ENCODE assay signal across 21 cellular contexts in genomic region chr3:71282976-71283375, GRCh38.
DNase-seq lines count a peak whose midpoint lies in the region; ATAC-seq lines count a peak whose summit lies in the region.
"Had no signal": no experiment of that assay in that cellular context is flagged by ENCODE, and none has a peak within 500 bp of the region (broad histone marks: within the 10 kb centered on the region; RNA-seq: fewer than 3 reads in every experiment).

No MANE protein-coding gene starts in this region.

- peaks cover 25% of the 10 kb centered on the region for H3K36me3 Mint-ChIP-seq in stimulated activated naive CD8-positive, alpha-beta T cell treated with anti-CD3 and anti-CD28 coated beads, Interleukin-15, Interleukin-2, amounts not matched to agents 100 ng/mL and 50 ng/mL, for 24 hours (ENCODE audit: low read depth)
- peaks cover 16% of the 10 kb centered on the region for H3K36me3 Mint-ChIP-seq in T-cell

- POLR2A ChIA-PET in T-cell (lab: Charles Lee): interaction anchor here (0.6 to 1.0 kb wide), 3 partner anchors 14 to 729 kb away, joined by 3 to 4 read pairs (median 3); no protein-coding TSS in a partner anchor

- H3K4me3 Mint-ChIP-seq in stimulated activated naive CD8-positive, alpha-beta T cell treated with anti-CD3 and anti-CD28 coated beads, Interleukin-15, Interleukin-2, amounts not matched to agents 100 ng/mL and 50 ng/mL, for 24 hours: no peak overlapping the region
- H3K4me3 Mint-ChIP-seq in T-cell: no peak overlapping the region

- H3K27ac Mint-ChIP-seq in stimulated activated naive CD8-positive, alpha-beta T cell treated with anti-CD3 and anti-CD28 coated beads, Interleukin-15, Interleukin-2, amounts not matched to agents 100 ng/mL and 50 ng/mL, for 24 hours: peak overlapping the region; percentile 49
- peak overlapping the region; percentile 3 to 36 for H3K27ac Mint-ChIP-seq in T-cell

- no peak for ATAC-seq in stimulated activated naive CD8-positive, alpha-beta T cell treated with anti-CD3 and anti-CD28 coated beads, Interleukin-15, Interleukin-2, amounts not matched to agents 100 U/mL and 50 U/mL, for 24 hours
- no peak for ATAC-seq in T-cell (replicated peaks in 1 of 4)
- ATAC-seq in HG02973 (IDR thresholded peaks at IDR 0.05; ENCODE audit: unreplicated experiment): no peak
- no peak for ATAC-seq in GM21423 (IDR thresholded peaks at IDR 0.05; ENCODE audit: unreplicated experiment)
- ATAC-seq: A549, GM12878, HCT116 had no signal

- DNase-seq in stimulated activated naive CD8-positive, alpha-beta T cell treated with anti-CD3 and anti-CD28 coated beads, Interleukin-15, Interleukin-2, amounts not matched to agents 100 U/mL and 50 U/mL, for 24 hours: no peak
- DNase-seq in T-cell (no peak), iPS-NIHi11 (ENCODE audit: low spot score) (peak; percentile 17), NCI-H1048 (lab: John Stamatoyannopoulos, UW) (no peak)
- DNase-seq: BE2C, Caco-2, DND-41, Karpas-422, NCI-H1417, NCI-H1694 treated with DMSO at 0.1 percent for 48 hours, NCI-H2107, NCI-H446 treated with DMSO at 0.1 percent for 48 hours, NCI-H526 treated with DMSO at 0.1 percent for 48 hours, SHP77 treated with DMSO at 0.1 percent for 48 hours, SK-N-SH had no signal

- no peaks in the 10 kb centered on the region for H3K9me3 Mint-ChIP-seq in stimulated activated naive CD8-positive, alpha-beta T cell treated with anti-CD3 and anti-CD28 coated beads, Interleukin-15, Interleukin-2, amounts not matched to agents 100 ng/mL and 50 ng/mL, for 24 hours
- H3K9me3 Mint-ChIP-seq in T-cell: no peaks in the 10 kb centered on the region

- H3K4me1 Mint-ChIP-seq in stimulated activated naive CD8-positive, alpha-beta T cell treated with anti-CD3 and anti-CD28 coated beads, Interleukin-15, Interleukin-2, amounts not matched to agents 100 ng/mL and 50 ng/mL, for 24 hours (ENCODE audit: low read depth): peaks cover 53% of the 10 kb centered on the region
- peaks cover 49 to 61% (median 52%) of the 10 kb centered on the region in 3 donors for H3K4me1 Mint-ChIP-seq in T-cell

- no peaks in the 10 kb centered on the region for H3K27me3 Mint-ChIP-seq in stimulated activated naive CD8-positive, alpha-beta T cell treated with anti-CD3 and anti-CD28 coated beads, Interleukin-15, Interleukin-2, amounts not matched to agents 100 ng/mL and 50 ng/mL, for 24 hours
- no peaks in the 10 kb centered on the region for H3K27me3 Mint-ChIP-seq in T-cell

- CTCF ChIA-PET in T-cell (lab: Charles Lee): interaction anchor here in 1 of 2 donors (1.0 kb wide), 1 partner anchor 9 kb away, joined by 3 read pairs; no protein-coding TSS in a partner anchor
